Comparison of ENCODE assay signal across 5 cellular contexts in genomic region chr22:21407139-21407538, GRCh38. TPM values are rescaled to one million over a fixed set of nuclear protein-coding genes. Genes with fewer than 3 reads are reported as not detected.
"Had no signal": no experiment of that assay in that cellular context is flagged by ENCODE, and none has a peak within 500 bp of the region (broad histone marks: within the 10 kb centered on the region; RNA-seq: fewer than 3 reads in every experiment).

No MANE protein-coding gene starts in this region.

RNA-seq across cellular contexts. Expression of gene RIMBP3B, which starts 23.6 kb away (rescaled TPM):
- total RNA-seq: endothelial cell of umbilical vein, epithelial cell of proximal tubule, esophagus squamous epithelium, gastrocnemius medialis had no signal
- polyA plus RNA-seq: endothelial cell of umbilical vein, keratinocyte had no signal
